ENCODE assay signal across 8 cellular contexts in the genomic region with DNA sequence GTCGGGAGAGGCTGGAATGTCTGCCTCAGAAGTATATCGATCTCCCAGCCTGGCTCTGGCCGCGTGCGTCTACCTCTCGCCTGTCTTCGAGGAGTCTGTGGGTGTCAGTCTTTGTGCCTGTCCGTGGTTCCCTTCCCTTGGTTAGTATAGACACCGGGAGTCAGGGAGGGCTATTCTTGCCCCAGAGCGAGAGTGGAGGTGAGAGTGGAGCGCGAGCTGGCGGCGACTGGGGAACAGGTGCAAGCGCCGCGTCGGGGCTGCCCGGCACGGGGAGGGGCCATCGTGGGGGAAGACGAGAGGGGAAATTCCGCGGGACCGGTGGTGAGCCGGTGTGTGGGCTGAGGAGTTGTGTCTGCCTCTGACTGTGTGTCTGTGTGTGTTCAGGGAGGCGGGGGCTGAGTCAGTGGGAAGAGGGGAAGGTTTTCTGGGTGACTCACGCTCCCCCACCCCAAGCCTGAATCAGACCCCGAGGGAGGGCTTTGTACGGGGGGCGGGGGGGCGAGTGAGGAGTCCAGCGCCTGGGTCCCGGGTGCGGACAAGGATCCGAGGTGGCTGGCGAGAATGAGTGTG. TPM values are rescaled to one million over a fixed set of nuclear protein-coding genes. Genes with fewer than 3 reads are reported as not detected.
A peak's percentile ranks its signal among the peaks of the same experiment; 100 is the strongest.
DNase-seq lines count a peak whose midpoint lies in the region; ATAC-seq, FAIRE-seq and TF ChIP-seq lines count a peak whose summit lies in the region.

No MANE protein-coding gene starts in this region.

- peak; percentile 27 for ATAC-seq in GM18873 (IDR thresholded peaks at IDR 0.05; ENCODE audit: low FRiP score, unreplicated experiment)
- no peak for ATAC-seq in GM21360 (IDR thresholded peaks at IDR 0.05; ENCODE audit: unreplicated experiment)

- DNase-seq in WERI-Rb-1, result no peak
- peak; percentile 61 to 71 for DNase-seq in breast epithelium (ENCODE audit: low spot score in 2 of 2)
- peak; percentile 93 for DNase-seq in kidney
- peak; percentile 98 for DNase-seq in stimulated activated CD4-positive, alpha-beta T cell treated with anti-CD3 and anti-CD28 coated beads, Interleukin-15, amount 100 ng/mL, for 24 hours

- TF ChIP-seq CTCF in 22Rv1 (IDR thresholded peaks at IDR 0.05), result no peak
- TF ChIP-seq CTCF in WERI-Rb-1 (IDR thresholded peaks at IDR 0.05; ENCODE audit: low read depth, low read length), result no peak
- no peak for TF ChIP-seq CTCF in breast epithelium (IDR thresholded peaks at IDR 0.05)
- no peak for TF ChIP-seq CTCF in kidney (IDR thresholded peaks at IDR 0.05; ENCODE audit: borderline replicate concordance, extremely low read depth, insufficient read depth)

- TF ChIP-seq POLR2A in breast epithelium (IDR thresholded peaks at IDR 0.05), result no peak

- H3K27ac ChIP-seq in 22Rv1, result peak overlapping the region; percentile 99
- H3K27ac ChIP-seq in HUES48 (ENCODE audit: low read depth, low read length), result peak overlapping the region; percentile 95
- H3K27ac ChIP-seq in WERI-Rb-1, result peak overlapping the region; percentile 89
- peak overlapping the region; percentile 96 to 98 for H3K27ac ChIP-seq in breast epithelium
- H3K27ac ChIP-seq in kidney (ENCODE audit: low read depth in 2 of 2, low read length in 2 of 2), result peak overlapping the region; percentile 97 to 99

- peaks cover 31% of the 10 kb centered on the region for H3K27me3 ChIP-seq in HUES48 (ENCODE audit: control insufficient read depth, insufficient read depth, low read length)
- H3K27me3 ChIP-seq in WERI-Rb-1 (ENCODE audit: insufficient read depth, low read depth, severe bottlenecking), result no peaks in the 10 kb centered on the region
- no peaks in the 10 kb centered on the region for H3K27me3 ChIP-seq in breast epithelium

- intact Hi-C loops in breast epithelium (cut with DNase I; ENCODE audit: low total_unique reads), result no loop called here
- intact Hi-C loops in kidney (cut with DNase I), result no loop called here

- H3K36me3 ChIP-seq in HUES48 (ENCODE audit: control insufficient read depth, insufficient read depth, low read length) (peaks cover 3% of the 10 kb centered on the region; the same call in 1 of the 2 replicates), WERI-Rb-1 (peaks cover 14% of the 10 kb centered on the region), breast epithelium (no peaks in the 10 kb centered on the region), kidney (ENCODE audit: control insufficient read depth in 1 of 2, insufficient read depth in 2 of 2, low read length in 2 of 2) (peaks cover 3 to 12% of the 10 kb centered on the region in 2 donors)

- FAIRE-seq in kidney (lab: Jason Lieb, UNC), result no peak

- 0 out of 2 replicates have a peak overlapping the region, but pooled peaks have one; percentile 11 for H3K9ac ChIP-seq in HUES48 (ENCODE audit: low read depth, low read length)
- peak overlapping the region; percentile 71 to 99 for H3K9ac ChIP-seq in kidney (ENCODE audit: low read length in 2 of 2)

- peak overlapping the region; percentile 78 for H3K4me3 ChIP-seq in HUES48 (ENCODE audit: low read depth, low read length)
- H3K4me3 ChIP-seq in WERI-Rb-1 (ENCODE audit: low read depth, low read length), result peak overlapping the region; percentile 58
- peak overlapping the region; percentile 55 to 88 (median 68) for H3K4me3 ChIP-seq in breast epithelium
- H3K4me3 ChIP-seq in kidney (ENCODE audit: low read length in 2 of 2), result peak overlapping the region; percentile 82 to 94

- H3K4me1 ChIP-seq in HUES48 (ENCODE audit: control insufficient read depth, insufficient read depth, low read length) (peaks cover 23% of the 10 kb centered on the region), breast epithelium (peaks cover 13 to 31% of the 10 kb centered on the region in 2 donors), kidney (ENCODE audit: control insufficient read depth in 1 of 2, insufficient read depth in 1 of 2, low read depth in 1 of 2, low read length in 2 of 2) (peaks cover 17 to 38% of the 10 kb centered on the region in 2 donors)

- no peaks in the 10 kb centered on the region for H3K9me3 ChIP-seq in HUES48 (ENCODE audit: control insufficient read depth, insufficient read depth, low read length)
- no peaks in the 10 kb centered on the region for H3K9me3 ChIP-seq in WERI-Rb-1 (ENCODE audit: severe bottlenecking)
- no peaks in the 10 kb centered on the region for H3K9me3 ChIP-seq in breast epithelium
- no peaks in the 10 kb centered on the region for H3K9me3 ChIP-seq in kidney (ENCODE audit: control insufficient read depth in 1 of 2, low read length in 2 of 2)

RNA-seq across cellular contexts. Expression of a gene that starts 8.4 kb away (rescaled TPM):
- 10 to 100 TPM in 2 of 3 donors, 1 to 10 TPM in 1; 6.4 to 89.7 (median 10.5) TPM for total RNA-seq in breast epithelium
- 32.3 TPM for total RNA-seq in kidney
- 3.9 TPM for polyA plus RNA-seq in kidney (ENCODE audit: insufficient read depth, low read depth, low replicate concordance)

RNA-seq across cellular contexts. Expression of a gene that starts 12.4 kb away (rescaled TPM):
- total RNA-seq in breast epithelium (10 to 100 TPM in 1 of 3 donors, 1 to 10 TPM in 2; 4.8 to 21.0 (median 5.7) TPM), kidney (17.6 TPM)
- polyA plus RNA-seq in kidney (ENCODE audit: insufficient read depth, low read depth, low replicate concordance), result 59.8 TPM

RNA-seq across cellular contexts. Expression of a gene that starts 14.9 kb away (rescaled TPM):
- total RNA-seq in breast epithelium (10 to 100 TPM; 84.7 to 92.4 (median 89.9) TPM), kidney (69.6 TPM)
- polyA plus RNA-seq in kidney (ENCODE audit: insufficient read depth, low read depth, low replicate concordance), result 246 TPM

RNA-seq across cellular contexts. Expression of a gene that starts 15.3 kb away (rescaled TPM):
- total RNA-seq in breast epithelium, result 10 to 100 TPM in 2 of 3 donors, 1 to 10 TPM in 1; 8.2 to 20.5 (median 13.4) TPM
- 20.4 TPM for total RNA-seq in kidney
- 14.3 TPM for polyA plus RNA-seq in kidney (ENCODE audit: insufficient read depth, low read depth, low replicate concordance)

RNA-seq across cellular contexts. Expression of a gene that starts 46.1 kb away (rescaled TPM):
- total RNA-seq in breast epithelium, result 10 to 100 TPM; 47.5 to 99.0 (median 90.0) TPM
- 94.6 TPM for total RNA-seq in kidney
- polyA plus RNA-seq in kidney (ENCODE audit: insufficient read depth, low read depth, low replicate concordance), result 41.5 TPM
